1 cellular context compared by ENCODE assay signal in genomic region chr2:197515798-197516761, GRCh38.
TF ChIP-seq lines count a peak whose summit lies in the region.

MOB4 (plus strand) TSS chr2:197516066; CDS start chr2:197516087, 21 bp downstream.

TF ChIP-seq in HepG2, 621 proteins besides CTCF, POLR2A, EP300 and RAD21 (continued from another document and continues in another):
- peak; percentile 37 for TF ChIP-seq PRDM15 (CRISPR knock-in tag; IDR thresholded peaks at IDR 0.05)
- TF ChIP-seq, protein P1, sequence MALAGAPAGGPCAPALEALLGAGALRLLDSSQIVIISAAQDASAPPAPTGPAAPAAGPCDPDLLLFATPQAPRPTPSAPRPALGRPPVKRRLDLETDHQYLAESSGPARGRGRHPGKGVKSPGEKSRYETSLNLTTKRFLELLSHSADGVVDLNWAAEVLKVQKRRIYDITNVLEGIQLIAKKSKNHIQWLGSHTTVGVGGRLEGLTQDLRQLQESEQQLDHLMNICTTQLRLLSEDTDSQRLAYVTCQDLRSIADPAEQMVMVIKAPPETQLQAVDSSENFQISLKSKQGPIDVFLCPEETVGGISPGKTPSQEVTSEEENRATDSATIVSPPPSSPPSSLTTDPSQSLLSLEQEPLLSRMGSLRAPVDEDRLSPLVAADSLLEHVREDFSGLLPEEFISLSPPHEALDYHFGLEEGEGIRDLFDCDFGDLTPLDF (CRISPR knock-in tag; IDR thresholded peaks at IDR 0.05): no peak; the same call in none of the 2 replicates
- TF ChIP-seq ARID4A (CRISPR knock-in tag; IDR thresholded peaks at IDR 0.05; ENCODE audit: borderline replicate concordance): peak; percentile 99
- TF ChIP-seq ZSCAN31 (CRISPR knock-in tag; IDR thresholded peaks at IDR 0.05; ENCODE audit: low read depth): peak; percentile 99
- peak; percentile 91 for TF ChIP-seq ZBTB3 (CRISPR knock-in tag; IDR thresholded peaks at IDR 0.05; ENCODE audit: borderline replicate concordance, low read depth)
- TF ChIP-seq ZNF781 (CRISPR knock-in tag; IDR thresholded peaks at IDR 0.05; ENCODE audit: borderline replicate concordance, not compliant biosample characterization): peak; percentile 97
- peak; percentile 97 for TF ChIP-seq SMAD1 (CRISPR knock-in tag; IDR thresholded peaks at IDR 0.05; ENCODE audit: borderline replicate concordance, low read depth)
- peak; percentile 42 for TF ChIP-seq HNF4A (CRISPR knock-in tag; IDR thresholded peaks at IDR 0.05)
- peak; percentile 98 for TF ChIP-seq TBX2 (CRISPR knock-in tag; IDR thresholded peaks at IDR 0.05; ENCODE audit: borderline replicate concordance)
- peak; percentile 97 for TF ChIP-seq ZNF468 (CRISPR knock-in tag; IDR thresholded peaks at IDR 0.05)
- TF ChIP-seq ZBTB37 (CRISPR knock-in tag; IDR thresholded peaks at IDR 0.05): no peak
- TF ChIP-seq CBX5 (CRISPR knock-in tag; IDR thresholded peaks at IDR 0.05; ENCODE audit: borderline replicate concordance): peak; percentile 99
- peak; percentile 26; the same call in 1 of the 2 replicates for TF ChIP-seq ZNF513 (CRISPR knock-in tag; conservative IDR thresholded peaks at IDR 0.05)
- peak; percentile 88 for TF ChIP-seq HNRNPL (IDR thresholded peaks at IDR 0.05; ENCODE audit: low read depth, low read length)
- peak; percentile 99 for TF ChIP-seq ZNF589 (CRISPR knock-in tag; conservative IDR thresholded peaks at IDR 0.05)
- peak; percentile 99 for TF ChIP-seq ZNF556 (CRISPR knock-in tag; IDR thresholded peaks at IDR 0.05; ENCODE audit: borderline replicate concordance)
- TF ChIP-seq HNRNPUL1 (IDR thresholded peaks at IDR 0.05; ENCODE audit: low read depth, low read length): peak; percentile 96
- 0 out of 2 replicates have a peak, but pooled peaks have one; percentile 16 for TF ChIP-seq ADNP (CRISPR knock-in tag; IDR thresholded peaks at IDR 0.05)
- peak; percentile 81 for TF ChIP-seq FOXJ3 (CRISPR knock-in tag; IDR thresholded peaks at IDR 0.05; ENCODE audit: borderline replicate concordance)
- peak; percentile 89 for TF ChIP-seq RFXANK (CRISPR knock-in tag; IDR thresholded peaks at IDR 0.05)
- TF ChIP-seq HOMEZ (CRISPR knock-in tag; IDR thresholded peaks at IDR 0.05; ENCODE audit: low read depth): peak; percentile 94
- TF ChIP-seq, protein P2, sequence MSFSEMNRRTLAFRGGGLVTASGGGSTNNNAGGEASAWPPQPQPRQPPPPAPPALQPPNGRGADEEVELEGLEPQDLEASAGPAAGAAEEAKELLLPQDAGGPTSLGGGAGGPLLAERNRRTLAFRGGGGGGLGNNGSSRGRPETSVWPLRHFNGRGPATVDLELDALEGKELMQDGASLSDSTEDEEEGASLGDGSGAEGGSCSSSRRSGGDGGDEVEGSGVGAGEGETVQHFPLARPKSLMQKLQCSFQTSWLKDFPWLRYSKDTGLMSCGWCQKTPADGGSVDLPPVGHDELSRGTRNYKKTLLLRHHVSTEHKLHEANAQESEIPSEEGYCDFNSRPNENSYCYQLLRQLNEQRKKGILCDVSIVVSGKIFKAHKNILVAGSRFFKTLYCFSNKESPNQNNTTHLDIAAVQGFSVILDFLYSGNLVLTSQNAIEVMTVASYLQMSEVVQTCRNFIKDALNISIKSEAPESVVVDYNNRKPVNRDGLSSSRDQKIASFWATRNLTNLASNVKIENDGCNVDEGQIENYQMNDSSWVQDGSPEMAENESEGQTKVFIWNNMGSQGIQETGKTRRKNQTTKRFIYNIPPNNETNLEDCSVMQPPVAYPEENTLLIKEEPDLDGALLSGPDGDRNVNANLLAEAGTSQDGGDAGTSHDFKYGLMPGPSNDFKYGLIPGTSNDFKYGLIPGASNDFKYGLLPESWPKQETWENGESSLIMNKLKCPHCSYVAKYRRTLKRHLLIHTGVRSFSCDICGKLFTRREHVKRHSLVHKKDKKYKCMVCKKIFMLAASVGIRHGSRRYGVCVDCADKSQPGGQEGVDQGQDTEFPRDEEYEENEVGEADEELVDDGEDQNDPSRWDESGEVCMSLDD (CRISPR knock-in tag; IDR thresholded peaks at IDR 0.05; ENCODE audit: borderline replicate concordance): peak; percentile 72; the same call in 1 of the 2 replicates
- TF ChIP-seq RELA (CRISPR knock-in tag; IDR thresholded peaks at IDR 0.05): no peak; the same call in 1 of the 2 replicates
- TF ChIP-seq, protein P3, sequence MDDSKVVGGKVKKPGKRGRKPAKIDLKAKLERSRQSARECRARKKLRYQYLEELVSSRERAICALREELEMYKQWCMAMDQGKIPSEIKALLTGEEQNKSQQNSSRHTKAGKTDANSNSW (CRISPR knock-in tag; IDR thresholded peaks at IDR 0.05; ENCODE audit: borderline replicate concordance): peak; percentile 65; the same call in 1 of the 2 replicates
- TF ChIP-seq, protein P4, sequence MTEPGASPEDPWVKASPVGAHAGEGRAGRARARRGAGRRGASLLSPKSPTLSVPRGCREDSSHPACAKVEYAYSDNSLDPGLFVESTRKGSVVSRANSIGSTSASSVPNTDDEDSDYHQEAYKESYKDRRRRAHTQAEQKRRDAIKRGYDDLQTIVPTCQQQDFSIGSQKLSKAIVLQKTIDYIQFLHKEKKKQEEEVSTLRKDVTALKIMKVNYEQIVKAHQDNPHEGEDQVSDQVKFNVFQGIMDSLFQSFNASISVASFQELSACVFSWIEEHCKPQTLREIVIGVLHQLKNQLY (CRISPR knock-in tag; IDR thresholded peaks at IDR 0.05): peak; percentile 84; the same call in 1 of the 2 replicates
- peak; percentile 92 for TF ChIP-seq KLF9 (CRISPR knock-in tag; IDR thresholded peaks at IDR 0.05; ENCODE audit: low read depth)
- TF ChIP-seq NONO (IDR thresholded peaks at IDR 0.05): no peak
- peak; percentile 100 for TF ChIP-seq NONO (CRISPR knock-in tag; conservative IDR thresholded peaks at IDR 0.05)
- TF ChIP-seq MED13 (CRISPR knock-in tag; IDR thresholded peaks at IDR 0.05): peak; percentile 86
- peak; percentile 94; the same call in 1 of the 2 replicates for TF ChIP-seq ZNF572 (CRISPR knock-in tag; IDR thresholded peaks at IDR 0.05)
- TF ChIP-seq, protein P5, sequence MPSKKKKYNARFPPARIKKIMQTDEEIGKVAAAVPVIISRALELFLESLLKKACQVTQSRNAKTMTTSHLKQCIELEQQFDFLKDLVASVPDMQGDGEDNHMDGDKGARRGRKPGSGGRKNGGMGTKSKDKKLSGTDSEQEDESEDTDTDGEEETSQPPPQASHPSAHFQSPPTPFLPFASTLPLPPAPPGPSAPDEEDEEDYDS (CRISPR knock-in tag; IDR thresholded peaks at IDR 0.05): peak; percentile 97
- peak; percentile 95 for TF ChIP-seq ZNF563 (CRISPR knock-in tag; IDR thresholded peaks at IDR 0.05)
